ENCODE assay signal across 36 cellular contexts in genomic region chr11:18743900-18744514, GRCh38. TPM values are rescaled to one million over a fixed set of nuclear protein-coding genes. Genes with fewer than 3 reads are reported as not detected.
"Had no signal": no experiment of that assay in that cellular context is flagged by ENCODE, and none has a peak within 500 bp of the region (broad histone marks: within the 10 kb centered on the region; RNA-seq: fewer than 3 reads in every experiment).

No MANE protein-coding gene starts in this region.

- H3K27me3 Mint-ChIP-seq: activated CD4-positive, alpha-beta memory T cell treated with anti-CD3 and anti-CD28 coated beads for 36 hours; activated CD4-positive, alpha-beta T cell treated with anti-CD3 and anti-CD28 coated beads, Interleukin-2, amount 10 ng/mL, durations not matched to agents 24 days and 14 days; activated CD8-positive, alpha-beta T cell treated with anti-CD3 and anti-CD28 coated beads for 36 hours; activated naive CD4-positive, alpha-beta T cell treated with anti-CD3 and anti-CD28 coated beads, Interleukin-2, amount 50 U/mL, for 24 hours; activated naive CD8-positive, alpha-beta T cell; activated naive CD8-positive, alpha-beta T cell treated with anti-CD3 and anti-CD28 coated beads, Interleukin-2, amount 50 U/mL, for 24 hours; central memory CD8-positive, alpha-beta T cell; T-cell had no signal

- H3K4me3 ChIP-seq: ascending aorta, cardiac muscle cell had no signal

- H3K9me3 Mint-ChIP-seq: activated B cell treated with CpG ODN at 0.5 μM for 24 hours; activated CD4-positive, alpha-beta memory T cell treated with anti-CD3 and anti-CD28 coated beads for 36 hours; activated CD4-positive, alpha-beta T cell treated with anti-CD3 and anti-CD28 coated beads, Interleukin-2, amount 10 ng/mL, durations not matched to agents 24 days and 14 days; activated CD8-positive, alpha-beta T cell treated with anti-CD3 and anti-CD28 coated beads for 36 hours; activated naive CD4-positive, alpha-beta T cell treated with anti-CD3 and anti-CD28 coated beads, Interleukin-2, amount 10 ng/mL, durations not matched to agents 7 days and 5 days; activated naive CD4-positive, alpha-beta T cell treated with anti-CD3 and anti-CD28 coated beads, Interleukin-2, amount 50 U/mL, for 24 hours; activated naive CD8-positive, alpha-beta T cell treated with anti-CD3 and anti-CD28 coated beads, Interleukin-2, amount 10 ng/mL, durations not matched to agents 7 days and 5 days; activated naive CD8-positive, alpha-beta T cell treated with anti-CD3 and anti-CD28 coated beads, Interleukin-2, amount 50 U/mL, for 24 hours; activated T-helper 2 cell treated with anti-CD3 and anti-CD28 coated beads, Interferon-gamma antibody, Interleukin-2, Interleukin-4, amounts not matched to agents 10 μg/mL and 5 μg/mL and 100 μg/mL, durations not matched to agents 14 hours and 24 hours and 36 hours; central memory CD8-positive, alpha-beta T cell; T-cell; T-helper 1 cell treated with Interleukin-12 subunit alpha and Interleukin-12 subunit beta and Interleukin-4 antibody, amounts not matched to agents 30 μg/mL and 1 μg/mL, for 36 hours; T-helper 2 cell treated with Interferon-gamma antibody and Interleukin-4, amounts not matched to agents 5 μg/mL and 100 μg/mL, for 36 hours had no signal

- H3K27ac ChIP-seq: ascending aorta, cardiac muscle cell, VCaP had no signal

- H3K4me1 Mint-ChIP-seq: activated B cell treated with CpG ODN at 0.5 μM for 24 hours; activated CD4-positive, alpha-beta T cell treated with anti-CD3 and anti-CD28 coated beads, Interleukin-2, amount 10 ng/mL, durations not matched to agents 24 days and 14 days; activated naive CD4-positive, alpha-beta T cell treated with anti-CD3 and anti-CD28 coated beads, Interleukin-2, amount 10 ng/mL, durations not matched to agents 7 days and 5 days; activated naive CD4-positive, alpha-beta T cell treated with anti-CD3 and anti-CD28 coated beads, Interleukin-2, amount 50 U/mL, for 24 hours; activated naive CD8-positive, alpha-beta T cell treated with anti-CD3 and anti-CD28 coated beads, Interleukin-2, amount 50 U/mL, for 24 hours; central memory CD8-positive, alpha-beta T cell; T-cell had no signal

- DNase-seq: activated B cell treated with CpG ODN at 0.5 μM for 24 hours; activated CD4-positive, alpha-beta memory T cell treated with anti-CD3 and anti-CD28 coated beads for 36 hours; activated CD4-positive, alpha-beta T cell treated with anti-CD3 and anti-CD28 coated beads for 4 hours; activated CD4-positive, alpha-beta T cell treated with anti-CD3 and anti-CD28 coated beads, Interleukin-2, amount 10 ng/mL, durations not matched to agents 24 days and 14 days; activated CD4-positive, alpha-beta T cell treated with anti-CD3 and anti-CD28 coated beads, Interleukin-2, amount 50 U/mL, for 1 hour; activated CD4-positive, alpha-beta T cell treated with anti-CD3 and anti-CD28 coated beads, Interleukin-2, amount 50 U/mL, for 4 hours; activated CD4-positive, CD25-positive, alpha-beta regulatory T cell treated with anti-CD3 and anti-CD28 coated beads, Interleukin-2, amount 50 U/mL, for 72 hours; activated CD8-positive, alpha-beta memory T cell treated with anti-CD3 and anti-CD28 coated beads, Interleukin-2, amount 50 U/mL, for 4 hours; activated CD8-positive, alpha-beta T cell treated with anti-CD3 and anti-CD28 coated beads for 36 hours; activated effector memory CD4-positive, alpha-beta T cell treated with Interleukin-2 at 50 U/mL for 16 hours; activated gamma-delta T cell; activated naive CD4-positive, alpha-beta T cell treated with anti-CD3 and anti-CD28 coated beads, Interleukin-2, amount 10 ng/mL, durations not matched to agents 7 days and 5 days; activated naive CD4-positive, alpha-beta T cell treated with Interleukin-2 at 50 U/mL for 16 hours; activated naive CD8-positive, alpha-beta T cell treated with anti-CD3 and anti-CD28 coated beads, Interleukin-2, amount 10 ng/mL, durations not matched to agents 7 days and 5 days; activated naive CD8-positive, alpha-beta T cell treated with anti-CD3 and anti-CD28 coated beads, Interleukin-2, amount 50 U/mL, for 24 hours; activated T-cell treated with anti-CD3 and anti-CD28 coated beads for 4 hours; activated T-cell treated with anti-CD3 and anti-CD28 coated beads, Interleukin-2, amount 50 U/mL, for 1 hour; activated T-cell treated with anti-CD3 and anti-CD28 coated beads, Interleukin-2, amount 50 U/mL, for 48 hours; amygdala; cerebellar nuclear complex; T-cell; T-helper 2 cell; T-helper 9 cell had no signal

- H3K36me3 ChIP-seq: ascending aorta, cardiac muscle cell had no signal

- ATAC-seq: activated CD8-positive, alpha-beta T cell treated with anti-CD3 and anti-CD28 coated beads for 36 hours; activated naive CD8-positive, alpha-beta T cell treated with anti-CD3 and anti-CD28 coated beads, Interleukin-2, amount 50 U/mL, for 24 hours; T-cell had no signal

- H3K27me3 ChIP-seq: ascending aorta, cardiac muscle cell had no signal

- H3K9me3 ChIP-seq: ascending aorta had no signal

- H3K4me1 ChIP-seq: ascending aorta had no signal

- H3K4me3 Mint-ChIP-seq: activated B cell treated with CpG ODN at 0.5 μM for 24 hours; activated CD4-positive, alpha-beta memory T cell treated with anti-CD3 and anti-CD28 coated beads for 36 hours; activated CD4-positive, alpha-beta T cell treated with anti-CD3 and anti-CD28 coated beads, Interleukin-2, amount 10 ng/mL, durations not matched to agents 24 days and 14 days; activated CD8-positive, alpha-beta T cell treated with anti-CD3 and anti-CD28 coated beads for 36 hours; activated naive CD4-positive, alpha-beta T cell treated with anti-CD3 and anti-CD28 coated beads, Interleukin-2, amount 10 ng/mL, durations not matched to agents 7 days and 5 days; activated naive CD4-positive, alpha-beta T cell treated with anti-CD3 and anti-CD28 coated beads, Interleukin-2, amount 50 U/mL, for 24 hours; activated naive CD8-positive, alpha-beta T cell; activated naive CD8-positive, alpha-beta T cell treated with anti-CD3 and anti-CD28 coated beads, Interleukin-2, amount 10 ng/mL, durations not matched to agents 7 days and 5 days; activated naive CD8-positive, alpha-beta T cell treated with anti-CD3 and anti-CD28 coated beads, Interleukin-2, amount 50 U/mL, for 24 hours; brain; central memory CD8-positive, alpha-beta T cell; T-cell; T-helper 1 cell treated with Interleukin-12 subunit alpha and Interleukin-12 subunit beta and Interleukin-4 antibody, amounts not matched to agents 30 μg/mL and 1 μg/mL, for 36 hours; T-helper 2 cell treated with Interferon-gamma antibody and Interleukin-4, amounts not matched to agents 5 μg/mL and 100 μg/mL, for 36 hours had no signal

- H3K36me3 Mint-ChIP-seq: activated CD4-positive, alpha-beta memory T cell treated with anti-CD3 and anti-CD28 coated beads for 36 hours; activated naive CD4-positive, alpha-beta T cell treated with anti-CD3 and anti-CD28 coated beads, Interleukin-2, amount 10 ng/mL, durations not matched to agents 7 days and 5 days; activated naive CD4-positive, alpha-beta T cell treated with anti-CD3 and anti-CD28 coated beads, Interleukin-2, amount 50 U/mL, for 24 hours; activated naive CD8-positive, alpha-beta T cell; activated naive CD8-positive, alpha-beta T cell treated with anti-CD3 and anti-CD28 coated beads, Interleukin-2, amount 10 ng/mL, durations not matched to agents 7 days and 5 days; brain; T-cell had no signal

- H3K27ac Mint-ChIP-seq: activated B cell treated with CpG ODN at 0.5 μM for 24 hours; activated CD4-positive, alpha-beta memory T cell treated with anti-CD3 and anti-CD28 coated beads for 36 hours; activated CD4-positive, alpha-beta T cell treated with anti-CD3 and anti-CD28 coated beads, Interleukin-2, amount 10 ng/mL, durations not matched to agents 24 days and 14 days; activated CD8-positive, alpha-beta T cell treated with anti-CD3 and anti-CD28 coated beads for 36 hours; activated naive CD4-positive, alpha-beta T cell treated with anti-CD3 and anti-CD28 coated beads, Interleukin-2, amount 10 ng/mL, durations not matched to agents 7 days and 5 days; activated naive CD4-positive, alpha-beta T cell treated with anti-CD3 and anti-CD28 coated beads, Interleukin-2, amount 50 U/mL, for 24 hours; activated naive CD8-positive, alpha-beta T cell; activated naive CD8-positive, alpha-beta T cell treated with anti-CD3 and anti-CD28 coated beads, Interleukin-2, amount 10 ng/mL, durations not matched to agents 7 days and 5 days; activated naive CD8-positive, alpha-beta T cell treated with anti-CD3 and anti-CD28 coated beads, Interleukin-2, amount 50 U/mL, for 24 hours; activated T-helper 2 cell treated with anti-CD3 and anti-CD28 coated beads, Interferon-gamma antibody, Interleukin-2, Interleukin-4, amounts not matched to agents 10 μg/mL and 5 μg/mL and 100 μg/mL, durations not matched to agents 14 hours and 24 hours and 36 hours; brain; T-cell; T-helper 1 cell treated with Interleukin-12 subunit alpha and Interleukin-12 subunit beta and Interleukin-4 antibody, amounts not matched to agents 30 μg/mL and 1 μg/mL, for 36 hours; T-helper 2 cell treated with Interferon-gamma antibody and Interleukin-4, amounts not matched to agents 5 μg/mL and 100 μg/mL, for 36 hours had no signal

RNA-seq across cellular contexts. Expression of gene IGSF22, which starts 18.0 kb away (rescaled TPM):
- total RNA-seq: activated CD4-positive, alpha-beta T cell treated with anti-CD3 and anti-CD28 coated beads, Interleukin-2, amount 10 ng/mL, durations not matched to agents 24 days and 14 days; ascending aorta; chondrocyte had no signal

RNA-seq across cellular contexts. Expression of gene PTPN5, which starts 47.6 kb away (rescaled TPM):
- total RNA-seq: activated B cell treated with CpG ODN at 0.5 μM for 24 hours; activated CD4-positive, alpha-beta memory T cell treated with anti-CD3 and anti-CD28 coated beads for 36 hours; activated CD4-positive, alpha-beta T cell treated with anti-CD3 and anti-CD28 coated beads, Interleukin-2, amount 10 ng/mL, durations not matched to agents 24 days and 14 days; activated CD8-positive, alpha-beta memory T cell treated with anti-CD3 and anti-CD28 coated beads for 36 hours; activated CD8-positive, alpha-beta T cell treated with anti-CD3 and anti-CD28 coated beads for 36 hours; activated naive CD8-positive, alpha-beta T cell treated with anti-CD3 and anti-CD28 coated beads, Interleukin-2, amount 10 ng/mL, durations not matched to agents 7 days and 5 days; activated T-helper 2 cell treated with anti-CD3 and anti-CD28 coated beads, Interferon-gamma antibody, Interleukin-2, Interleukin-4, amounts not matched to agents 10 μg/mL and 5 μg/mL and 100 μg/mL, durations not matched to agents 14 hours and 24 hours and 36 hours; bronchial epithelial cell; chondrocyte had no signal
